ENCODE assay signal across 8 cellular contexts in the genomic region with DNA sequence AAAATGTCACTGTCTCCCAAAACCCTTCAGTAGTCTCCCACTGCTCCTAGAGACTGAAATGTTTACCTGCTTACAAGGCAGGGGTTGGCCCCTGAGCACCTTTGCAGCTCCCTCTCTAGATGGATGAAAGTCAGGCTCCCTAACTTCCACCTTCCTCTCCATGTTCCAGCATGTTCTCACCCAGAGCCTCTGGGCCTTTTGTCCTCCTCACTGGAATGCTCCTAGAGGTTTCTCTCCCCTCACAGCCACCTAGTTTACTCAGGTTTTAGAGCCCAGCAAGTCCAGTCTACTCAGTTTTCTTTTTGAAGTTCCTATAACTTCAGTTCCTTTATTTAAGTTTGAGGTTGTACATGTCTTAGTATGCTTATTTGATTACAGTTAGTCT. TPM values are rescaled to one million over a fixed set of nuclear protein-coding genes. Genes with fewer than 3 reads are reported as not detected.
DNase-seq lines count a peak whose midpoint lies in the region; ATAC-seq and TF ChIP-seq lines count a peak whose summit lies in the region.

No MANE protein-coding gene starts in this region.

- peaks cover 0 to 7% (median 0%) of the 10 kb centered on the region in 3 donors for H3K27me3 ChIP-seq in psoas muscle (ENCODE audit: insufficient read depth in 3 of 3, low read length in 2 of 3)

- intact Hi-C loops in psoas muscle (cut with DNase I) = no loop called here

- ATAC-seq in esophagus mucosa (peak; percentile 13), psoas muscle (no peak), HG02852 (IDR thresholded peaks at IDR 0.05; ENCODE audit: unreplicated experiment) (no peak), GM21529 (IDR thresholded peaks at IDR 0.05; ENCODE audit: unreplicated experiment) (no peak), HG03432 (IDR thresholded peaks at IDR 0.05; ENCODE audit: unreplicated experiment) (no peak), HG03571 (IDR thresholded peaks at IDR 0.05; ENCODE audit: unreplicated experiment) (no peak)

- no peaks in the 10 kb centered on the region for H3K36me3 ChIP-seq in ES-I3 (ENCODE audit: insufficient read depth, low read length)
- H3K36me3 ChIP-seq in psoas muscle (ENCODE audit: insufficient read depth in 1 of 2, low read depth in 1 of 2) = peaks cover 0 to 28% of the 10 kb centered on the region in 2 donors

- H3K27ac ChIP-seq in RWPE1 (peak overlapping the region; percentile 89), psoas muscle (peak overlapping the region; percentile 94)

- POLR2A ChIA-PET in RWPE1 (lab: Yijun Ruan, JAX; ENCODE audit: low non-redundant PET) = interaction anchor here (1.2 kb wide), 1 partner anchor 9 kb away, joined by 4 read pairs; no protein-coding TSS in a partner anchor

- H3K4me1 ChIP-seq in ES-I3 (ENCODE audit: insufficient read depth, low read length) (peaks cover 5% of the 10 kb centered on the region), psoas muscle (peaks cover 16% of the 10 kb centered on the region)

- DNase-seq in RWPE1 (ENCODE audit: low spot score) (peak; percentile 61), psoas muscle (no peak)

- H3K9me3 ChIP-seq in ES-I3 (ENCODE audit: control insufficient read depth, insufficient read depth, low read length) = no peaks in the 10 kb centered on the region
- H3K9me3 ChIP-seq in psoas muscle = no peaks in the 10 kb centered on the region

- no peak for TF ChIP-seq CTCF in RWPE1 (conservative IDR thresholded peaks at IDR 0.05; ENCODE audit: low read depth)
- TF ChIP-seq CTCF in psoas muscle (IDR thresholded peaks at IDR 0.05) = no peak

- peak overlapping the region; percentile 69 for H3K9ac ChIP-seq in ES-I3 (ENCODE audit: low read depth, low read length)

- CTCF ChIA-PET in RWPE1 (lab: Yijun Ruan, JAX) = interaction anchor here (0.5 to 1.6 kb wide), 4 partner anchors 8 to 501 kb away, joined by 3 to 15 read pairs (median 6); no protein-coding TSS in a partner anchor

- peak overlapping the region; percentile 87 for H3K4me3 ChIP-seq in psoas muscle

RNA-seq across cellular contexts. Expression of gene URM1, which starts 0.8 kb away (rescaled TPM):
- total RNA-seq in esophagus mucosa (38.5 TPM), psoas muscle (10 to 100 TPM; 34.5 to 58.7 (median 52.3) TPM)
- polyA plus RNA-seq in psoas muscle = 100 to 1,000 TPM in 1 of 3 donors, 10 to 100 TPM in 2; 57.9 to 111 (median 88.1) TPM

RNA-seq across cellular contexts. Expression of gene SLC27A4, which starts 30.0 kb away (rescaled TPM):
- total RNA-seq in esophagus mucosa = 58.8 TPM
- 10 to 100 TPM; 10.4 to 26.2 (median 17.9) TPM for total RNA-seq in psoas muscle
- polyA plus RNA-seq in psoas muscle = 10 to 100 TPM; 24.7 to 61.5 (median 40.1) TPM

RNA-seq across cellular contexts. Expression of gene COQ4, which starts 47.7 kb away (rescaled TPM):
- 61.7 TPM for total RNA-seq in esophagus mucosa
- 10 to 100 TPM; 20.0 to 26.8 (median 23.1) TPM for total RNA-seq in psoas muscle
- 10 to 100 TPM; 32.3 to 60.9 (median 45.9) TPM for polyA plus RNA-seq in psoas muscle

RNA-seq across cellular contexts. Expression of gene TRUB2, which starts 48.1 kb away (rescaled TPM):
- 40.3 TPM for total RNA-seq in esophagus mucosa
- 10 to 100 TPM; 22.2 to 38.4 (median 32.9) TPM for total RNA-seq in psoas muscle
- 10 to 100 TPM; 20.6 to 31.8 (median 21.0) TPM for polyA plus RNA-seq in psoas muscle

RNA-seq across cellular contexts. Expression of gene CERCAM, which starts 50.3 kb away (rescaled TPM):
- total RNA-seq in esophagus mucosa = 5.5 TPM
- 1 to 10 TPM; 2.2 to 6.5 (median 4.0) TPM for total RNA-seq in psoas muscle
- 1 to 10 TPM; 1.7 to 2.5 (median 2.3) TPM for polyA plus RNA-seq in psoas muscle
